Comparison of ENCODE assay signal across 25 cellular contexts in genomic region chr19:33888665-33889064, GRCh38.
"Had no signal": no experiment of that assay in that cellular context is flagged by ENCODE, and none has a peak within 500 bp of the region (broad histone marks: within the 10 kb centered on the region; RNA-seq: fewer than 3 reads in every experiment).

No MANE protein-coding gene starts in this region.

- H3K9me3 Mint-ChIP-seq: immature natural killer cell; natural killer cell treated with Interleukin-12 subunit alpha and Interleukin-12 subunit beta and Interleukin-15 and Interleukin-18, amount 100 ng/mL, for 72 hours; stimulated activated effector memory CD8-positive, alpha-beta T cell treated with anti-CD3 and anti-CD28 coated beads, Interleukin-12 subunit alpha, Interleukin-12 subunit beta, amount 100 ng/mL, for 72 hours; stimulated activated naive CD8-positive, alpha-beta T cell treated with anti-CD3 and anti-CD28 coated beads, Interleukin-15, Interleukin-2, amounts not matched to agents 100 ng/mL and 50 ng/mL, for 24 hours had no signal

- H3K27me3 ChIP-seq: ovary, suprapubic skin, upper lobe of right lung had no signal

- H3K36me3 Mint-ChIP-seq: immature natural killer cell; naive thymus-derived CD4-positive, alpha-beta T cell; natural killer cell treated with Interleukin-12 subunit alpha and Interleukin-12 subunit beta and Interleukin-15 and Interleukin-18, amount 100 ng/mL, for 72 hours; stimulated activated effector memory CD8-positive, alpha-beta T cell treated with anti-CD3 and anti-CD28 coated beads, Interleukin-12 subunit alpha, Interleukin-12 subunit beta, amount 100 ng/mL, for 72 hours had no signal

- H3K9me3 ChIP-seq: left lung, lower lobe of right lung, mucosa of descending colon, ovary, prostate gland, sigmoid colon, spleen, suprapubic skin, thoracic aorta, tibial artery, upper lobe of right lung had no signal

- H3K4me3 ChIP-seq: left lung, lower lobe of right lung, mucosa of descending colon, ovary, prostate gland, sigmoid colon, spleen, suprapubic skin, thoracic aorta, tibial artery, upper lobe of right lung had no signal

- H3K4me3 Mint-ChIP-seq: immature natural killer cell; naive thymus-derived CD4-positive, alpha-beta T cell; natural killer cell treated with Interleukin-12 subunit alpha and Interleukin-12 subunit beta and Interleukin-15 and Interleukin-18, amount 100 ng/mL, for 72 hours; stimulated activated effector memory CD8-positive, alpha-beta T cell treated with anti-CD3 and anti-CD28 coated beads, Interleukin-12 subunit alpha, Interleukin-12 subunit beta, amount 100 ng/mL, for 72 hours; stimulated activated naive CD8-positive, alpha-beta T cell treated with anti-CD3 and anti-CD28 coated beads, Interleukin-15, Interleukin-2, amounts not matched to agents 100 ng/mL and 50 ng/mL, for 24 hours had no signal

- DNase-seq: immature natural killer cell; left colon; left lung; lower lobe of right lung; mammary epithelial cell; mesenchymal stem cell; mucosa of descending colon; naive thymus-derived CD4-positive, alpha-beta T cell; ovary; retina; right cardiac atrium; sigmoid colon; small intestine; spleen; stimulated activated CD4-positive, alpha-beta T cell treated with anti-CD3 and anti-CD28 coated beads, Interleukin-4, amount 100 ng/mL, for 24 hours; stimulated activated naive CD4-positive, alpha-beta T cell; tibial artery; trophoblast cell; upper lobe of right lung had no signal

- H3K27ac ChIP-seq: left lung, lower lobe of right lung, ovary, prostate gland, sigmoid colon, spleen, suprapubic skin, thoracic aorta, tibial artery, upper lobe of right lung had no signal

- H3K27ac Mint-ChIP-seq: immature natural killer cell; naive thymus-derived CD4-positive, alpha-beta T cell; natural killer cell treated with Interleukin-12 subunit alpha and Interleukin-12 subunit beta and Interleukin-15 and Interleukin-18, amount 100 ng/mL, for 72 hours; stimulated activated effector memory CD8-positive, alpha-beta T cell treated with anti-CD3 and anti-CD28 coated beads, Interleukin-12 subunit alpha, Interleukin-12 subunit beta, amount 100 ng/mL, for 72 hours; stimulated activated naive CD8-positive, alpha-beta T cell treated with anti-CD3 and anti-CD28 coated beads, Interleukin-15, Interleukin-2, amounts not matched to agents 100 ng/mL and 50 ng/mL, for 24 hours had no signal

- ATAC-seq: left colon; left lung; lower lobe of right lung; mucosa of descending colon; naive thymus-derived CD4-positive, alpha-beta T cell; natural killer cell treated with Interleukin-12 subunit alpha and Interleukin-12 subunit beta and Interleukin-15 and Interleukin-18, amount 100 ng/mL, for 72 hours; right cardiac atrium; stimulated activated effector memory CD8-positive, alpha-beta T cell treated with anti-CD3 and anti-CD28 coated beads, Interleukin-12 subunit alpha, Interleukin-12 subunit beta, amount 100 ng/mL, for 72 hours; upper lobe of right lung had no signal

- H3K36me3 ChIP-seq: left lung, lower lobe of right lung, ovary, prostate gland, sigmoid colon, spleen, suprapubic skin, thoracic aorta, tibial artery, upper lobe of right lung had no signal

- H3K4me1 Mint-ChIP-seq: immature natural killer cell had no signal
